In the genomic region with DNA sequence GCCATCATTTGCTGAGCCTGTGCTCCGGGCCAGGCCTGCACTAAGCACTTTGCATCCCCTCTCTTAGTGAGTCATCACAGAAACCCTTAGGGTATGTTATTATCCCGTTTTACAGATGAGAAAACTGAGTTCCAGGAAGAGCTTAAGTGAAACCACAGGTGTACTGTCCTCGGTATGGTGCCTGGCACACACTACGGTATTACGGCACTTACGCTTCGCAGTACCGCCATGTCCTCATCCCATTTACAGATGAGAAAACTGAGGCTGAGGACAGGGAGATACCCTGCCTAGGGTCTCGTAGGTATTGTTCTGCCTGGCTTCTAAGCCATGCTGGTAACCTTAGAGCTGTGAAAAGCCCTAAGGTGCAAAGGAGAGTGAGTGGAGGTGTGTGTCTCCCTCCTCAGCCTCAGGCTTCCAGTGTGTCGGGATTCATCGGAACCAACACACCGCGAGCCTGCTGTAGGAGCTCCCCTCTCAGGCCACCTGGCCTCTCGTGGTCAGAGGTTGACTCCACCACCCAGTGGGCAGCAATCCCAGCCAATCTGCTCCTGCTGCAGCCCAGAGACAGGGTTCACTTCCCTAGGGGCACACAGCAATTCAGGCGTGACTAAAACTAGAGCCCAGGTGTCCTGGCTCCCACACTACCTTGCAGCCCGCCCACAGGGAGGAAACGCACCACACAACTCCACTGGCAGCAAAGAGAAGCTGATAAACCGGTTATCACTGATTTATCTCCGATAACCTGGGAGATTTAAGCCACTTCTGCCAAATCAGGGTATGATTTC, we compare ENCODE assay signal across 18 cellular contexts.
"Had no signal": no experiment of that assay in that cellular context is flagged by ENCODE, and none has a peak within 500 bp of the region (broad histone marks: within the 10 kb centered on the region; RNA-seq: fewer than 3 reads in every experiment).

No MANE protein-coding gene starts in this region.

- H3K27me3 ChIP-seq: breast epithelium, gastroesophageal sphincter had no signal

- H3K4me1 ChIP-seq: breast epithelium, gastroesophageal sphincter, psoas muscle had no signal

- FAIRE-seq: islet of Langerhans had no signal

- H3K4me3 ChIP-seq: breast epithelium, gastroesophageal sphincter, psoas muscle, SK-N-MC had no signal

- ATAC-seq: activated naive CD8-positive, alpha-beta T cell treated with anti-CD3 and anti-CD28 coated beads, Interleukin-2, amount 50 U/mL, for 24 hours; activated T-cell treated with anti-CD3 and anti-CD28 coated beads, Interleukin-2, amount 50 U/mL, for 4 hours; gastroesophageal sphincter; left lobe of liver; natural killer cell treated with Interleukin-12 subunit alpha and Interleukin-12 subunit beta and Interleukin-15 and Interleukin-18, amount 100 ng/mL, for 72 hours; psoas muscle; sciatic nerve; stimulated activated naive CD8-positive, alpha-beta T cell treated with anti-CD3 and anti-CD28 coated beads, Interleukin-15, amount 100 ng/mL, for 72 hours had no signal

- DNase-seq: activated CD4-positive, alpha-beta memory T cell treated with anti-CD3 and anti-CD28 coated beads, Interleukin-2, amount 10 ng/mL, durations not matched to agents 7 days and 5 days; activated gamma-delta T cell treated with Interleukin-2 at 50 U/mL for 16 hours; activated naive CD8-positive, alpha-beta T cell treated with anti-CD3 and anti-CD28 coated beads, Interleukin-2, amount 50 U/mL, for 24 hours; activated T-cell treated with anti-CD3 and anti-CD28 coated beads, Interleukin-2, amount 50 U/mL, for 4 hours; aorta; mesendoderm; occipital lobe; psoas muscle; stimulated activated naive CD8-positive, alpha-beta T cell treated with anti-CD3 and anti-CD28 coated beads, Interleukin-15, amount 100 ng/mL, for 72 hours; T-cell; T-helper 9 cell had no signal

- H3K27ac ChIP-seq: breast epithelium, gastroesophageal sphincter, psoas muscle, SK-N-MC had no signal

- H3K9me3 ChIP-seq: breast epithelium, gastroesophageal sphincter, psoas muscle had no signal
